In genomic region chr9:35658144-35658893, GRCh38 we compare ENCODE assay signal across 1 cellular context.
TF ChIP-seq lines count a peak whose summit lies in the region.

Gene CCDC107, plus strand, starts transcription at chr9:35658292. Its CDS starts 88 bp downstream, at chr9:35658380.

TF ChIP-seq in HepG2, 621 proteins besides CTCF, POLR2A, EP300 and RAD21 (continued from another document and continues in another):
- TF ChIP-seq ZNF761 (CRISPR knock-in tag; conservative IDR thresholded peaks at IDR 0.05) (no peak), GPN1 (CRISPR knock-in tag; IDR thresholded peaks at IDR 0.05; ENCODE audit: borderline replicate concordance) (no peak), ARHGAP35 (CRISPR knock-in tag; IDR thresholded peaks at IDR 0.05; ENCODE audit: borderline replicate concordance) (0 out of 2 replicates have a peak, but pooled peaks have one; percentile 52), PLRG1 (conservative IDR thresholded peaks at IDR 0.05) (no peak), SPEN (CRISPR knock-in tag; IDR thresholded peaks at IDR 0.05; ENCODE audit: low read depth) (peak; percentile 24), PATZ1 (CRISPR knock-in tag; IDR thresholded peaks at IDR 0.05) (peak; percentile 55; the same call in 1 of the 2 replicates), ZNF335 (CRISPR knock-in tag; IDR thresholded peaks at IDR 0.05) (no peak), FOXO4 (CRISPR knock-in tag; conservative IDR thresholded peaks at IDR 0.05) (no peak), ZNF512B (CRISPR knock-in tag; IDR thresholded peaks at IDR 0.05; ENCODE audit: borderline replicate concordance) (no peak), ZNF558 (CRISPR knock-in tag; IDR thresholded peaks at IDR 0.05; ENCODE audit: borderline replicate concordance) (peak; percentile 42; the same call in 1 of the 2 replicates), NR2C2 (CRISPR knock-in tag; IDR thresholded peaks at IDR 0.05; ENCODE audit: borderline replicate concordance) (no peak), BCL6 (CRISPR knock-in tag; IDR thresholded peaks at IDR 0.05) (peak; percentile 44), ZNF772 (CRISPR knock-in tag; IDR thresholded peaks at IDR 0.05) (0 out of 2 replicates have a peak, but pooled peaks have one; percentile 23), ERF (CRISPR knock-in tag; IDR thresholded peaks at IDR 0.05) (no peak; the same call in 1 of the 2 replicates), ZC3H13 (CRISPR knock-in tag; IDR thresholded peaks at IDR 0.05) (peak; percentile 93), ZNF10 (CRISPR knock-in tag; IDR thresholded peaks at IDR 0.05; ENCODE audit: borderline replicate concordance, low read depth) (no peak), ZNF343 (CRISPR knock-in tag; IDR thresholded peaks at IDR 0.05) (0 out of 2 replicates have a peak, but pooled peaks have one; percentile 9), DDIT3 (CRISPR knock-in tag; IDR thresholded peaks at IDR 0.05) (no peak), ATF2 (CRISPR knock-in tag; IDR thresholded peaks at IDR 0.05) (no peak; the same call in 1 of the 2 replicates), KAT2B (IDR thresholded peaks at IDR 0.05; ENCODE audit: borderline replicate concordance, low read depth, low read length) (no peak), GLI4 (CRISPR knock-in tag; IDR thresholded peaks at IDR 0.05; ENCODE audit: borderline replicate concordance) (no peak; the same call in 1 of the 2 replicates), HMG20A (CRISPR knock-in tag; IDR thresholded peaks at IDR 0.05; ENCODE audit: borderline replicate concordance) (no peak), ZNF749 (CRISPR knock-in tag; IDR thresholded peaks at IDR 0.05; ENCODE audit: borderline replicate concordance) (peak; percentile 42; the same call in 1 of the 2 replicates), TMF1 (CRISPR knock-in tag; IDR thresholded peaks at IDR 0.05; ENCODE audit: low read depth) (no peak), ZNF615 (CRISPR knock-in tag; IDR thresholded peaks at IDR 0.05; ENCODE audit: borderline replicate concordance) (peak; percentile 90; the same call in 1 of the 2 replicates), ZMAT3 (CRISPR knock-in tag; conservative IDR thresholded peaks at IDR 0.05) (no peak; the same call in 1 of the 2 replicates), TBP (CRISPR knock-in tag; IDR thresholded peaks at IDR 0.05) (no peak), ONECUT2 (CRISPR knock-in tag; IDR thresholded peaks at IDR 0.05) (no peak), TBX3 (IDR thresholded peaks at IDR 0.05; ENCODE audit: borderline replicate concordance) (no peak), DMAP1 (CRISPR knock-in tag; IDR thresholded peaks at IDR 0.05) (no peak; the same call in 1 of the 2 replicates), GATA4 (IDR thresholded peaks at IDR 0.05; ENCODE audit: borderline replicate concordance, low read depth) (peak; percentile 60; the same call in 1 of the 2 replicates), SMAD1 (CRISPR knock-in tag; IDR thresholded peaks at IDR 0.05; ENCODE audit: borderline replicate concordance, low read depth) (no peak), HNF4A (CRISPR knock-in tag; IDR thresholded peaks at IDR 0.05) (peak; percentile 58), AKNA (CRISPR knock-in tag; IDR thresholded peaks at IDR 0.05; ENCODE audit: borderline replicate concordance) (no peak), ZNF607 (CRISPR knock-in tag; IDR thresholded peaks at IDR 0.05; ENCODE audit: borderline replicate concordance) (no peak; the same call in 1 of the 2 replicates), ZBTB37 (CRISPR knock-in tag; IDR thresholded peaks at IDR 0.05) (no peak), PAXIP1 (CRISPR knock-in tag; conservative IDR thresholded peaks at IDR 0.05) (0 out of 2 replicates have a peak, but pooled peaks have one; percentile 2), ZBTB34 (CRISPR knock-in tag; IDR thresholded peaks at IDR 0.05) (no peak; the same call in 1 of the 2 replicates), ZNF737 (CRISPR knock-in tag; IDR thresholded peaks at IDR 0.05; ENCODE audit: borderline replicate concordance) (no peak), MAFK (conservative IDR thresholded peaks at IDR 0.05 in 1 of 2, IDR thresholded peaks at IDR 0.05 in 1 of 2; ENCODE audit: low read length in 2 of 2) (no peak), CHCHD3 (CRISPR knock-in tag; IDR thresholded peaks at IDR 0.05) (no peak)
